ENCODE assay signal across 27 cellular contexts in genomic region chr16:16100631-16101030, GRCh38.
DNase-seq lines count a peak whose midpoint lies in the region; ATAC-seq and TF ChIP-seq lines count a peak whose summit lies in the region.
"Had no signal": no experiment of that assay in that cellular context is flagged by ENCODE, and none has a peak within 500 bp of the region (broad histone marks: within the 10 kb centered on the region; RNA-seq: fewer than 3 reads in every experiment).

No MANE protein-coding gene starts in this region.

- POLR2A ChIA-PET in OCI-LY7 (lab: Charles Lee), result no interaction called here

- no peak overlapping the region for H2AFZ ChIP-seq in OCI-LY7 (ENCODE audit: low read length)

- H3K27me3 Mint-ChIP-seq in activated naive CD8-positive, alpha-beta T cell treated with anti-CD3 and anti-CD28 coated beads for 36 hours, result no peaks in the 10 kb centered on the region
- no peaks in the 10 kb centered on the region for H3K27me3 Mint-ChIP-seq in activated naive CD8-positive, alpha-beta T cell treated with anti-CD3 and anti-CD28 coated beads, Interleukin-2, amount 50 U/mL, for 24 hours
- no peaks in the 10 kb centered on the region for H3K27me3 Mint-ChIP-seq in stimulated activated naive B cell treated with anti-CD40 and anti-IgM and Interleukin-4, amounts not matched to agents 10 μg/mL and 1 μg/mL and 100 μg/mL, for 72 hours
- H3K27me3 Mint-ChIP-seq: dendritic cell treated with granulocyte-macrophage colony-stimulating factor and Interleukin-4, amounts not matched to agents 40 ng/mL and 50 ng/mL, for 4 days; naive thymus-derived CD8-positive, alpha-beta T cell had no signal

- no peaks in the 10 kb centered on the region for H3K4me1 Mint-ChIP-seq in activated naive CD8-positive, alpha-beta T cell treated with anti-CD3 and anti-CD28 coated beads for 36 hours
- H3K4me1 Mint-ChIP-seq in activated naive CD8-positive, alpha-beta T cell treated with anti-CD3 and anti-CD28 coated beads, Interleukin-2, amount 50 U/mL, for 24 hours, result peaks cover 4% of the 10 kb centered on the region
- H3K4me1 Mint-ChIP-seq in stimulated activated naive B cell treated with anti-CD40 and anti-IgM and Interleukin-4, amounts not matched to agents 10 μg/mL and 1 μg/mL and 100 μg/mL, for 72 hours, result peaks cover 26 to 27% of the 10 kb centered on the region in 2 donors

- H4K20me1 ChIP-seq in OCI-LY7 (ENCODE audit: insufficient read depth, low read length), result no peaks in the 10 kb centered on the region

- ATAC-seq in activated naive CD8-positive, alpha-beta T cell treated with anti-CD3 and anti-CD28 coated beads, Interleukin-2, amount 50 U/mL, for 24 hours, result no peak
- ATAC-seq in stimulated activated naive B cell treated with anti-CD40 and anti-IgM and Interleukin-4, amounts not matched to agents 10 μg/mL and 1 μg/mL and 100 μg/mL, for 72 hours (replicated peaks), result peak; percentile 49 to 61
- ATAC-seq in HG02588 (IDR thresholded peaks at IDR 0.05; ENCODE audit: unreplicated experiment) (no peak), left cardiac atrium (no peak)
- ATAC-seq: A549; esophagus mucosa; heart right ventricle; naive thymus-derived CD8-positive, alpha-beta T cell; right cardiac atrium had no signal

- no peak for DNase-seq in activated naive CD8-positive, alpha-beta T cell treated with anti-CD3 and anti-CD28 coated beads for 36 hours
- DNase-seq in activated naive CD8-positive, alpha-beta T cell treated with anti-CD3 and anti-CD28 coated beads, Interleukin-2, amount 50 U/mL, for 24 hours, result no peak
- DNase-seq in OCI-LY7 (ENCODE audit: low spot score) (peak; percentile 84), dermis blood vessel endothelial cell (peak; percentile 38), NCI-H1092 treated with DMSO at 0.1 percent for 48 hours (lab: John Stamatoyannopoulos, UW) (no peak), left cardiac atrium (no peak)
- DNase-seq in stimulated activated naive B cell treated with anti-CD40 and anti-IgM and Interleukin-4, amounts not matched to agents 10 μg/mL and 1 μg/mL and 100 μg/mL, for 72 hours, result no peak
- DNase-seq: activated CD4-positive, alpha-beta T cell treated with anti-CD3 and anti-CD28 coated beads for 48 hours; activated gamma-delta T cell; caudate nucleus; endodermal cell; foreskin fibroblast; H7; heart right ventricle; naive thymus-derived CD8-positive, alpha-beta T cell; NCI-H1048; NCI-H1694 treated with DMSO at 0.1 percent for 48 hours; NCI-H446 treated with DMSO at 0.1 percent for 48 hours; NCI-H82; OCI-M1; right cardiac atrium; stimulated activated CD4-positive, alpha-beta T cell treated with anti-CD3 and anti-CD28 coated beads, Interleukin-2, amount 100 ng/mL, for 24 hours; thyroid gland had no signal

- no peaks in the 10 kb centered on the region; the same call in 1 of the 2 replicates for H3K9me3 ChIP-seq in OCI-LY7 (ENCODE audit: low read length)
- H3K9me3 ChIP-seq: A549, heart right ventricle, thyroid gland had no signal

- no peaks in the 10 kb centered on the region for H3K9me2 ChIP-seq in OCI-LY7 (ENCODE audit: insufficient read depth, low read length)

- H3K9me3 Mint-ChIP-seq in activated naive CD8-positive, alpha-beta T cell treated with anti-CD3 and anti-CD28 coated beads for 36 hours, result no peaks in the 10 kb centered on the region
- no peaks in the 10 kb centered on the region for H3K9me3 Mint-ChIP-seq in activated naive CD8-positive, alpha-beta T cell treated with anti-CD3 and anti-CD28 coated beads, Interleukin-2, amount 50 U/mL, for 24 hours
- H3K9me3 Mint-ChIP-seq in stimulated activated naive B cell treated with anti-CD40 and anti-IgM and Interleukin-4, amounts not matched to agents 10 μg/mL and 1 μg/mL and 100 μg/mL, for 72 hours, result no peaks in the 10 kb centered on the region
- H3K9me3 Mint-ChIP-seq: dendritic cell treated with granulocyte-macrophage colony-stimulating factor and Interleukin-4, amounts not matched to agents 40 ng/mL and 50 ng/mL, for 4 days; naive thymus-derived CD8-positive, alpha-beta T cell had no signal

- TF ChIP-seq CTCF in OCI-LY7 (conservative IDR thresholded peaks at IDR 0.05; ENCODE audit: low read length), result no peak

- CTCF ChIA-PET in OCI-LY7 (lab: Charles Lee; ENCODE audit: unreplicated experiment), result interaction anchor here (0.5 kb wide), 1 partner anchor 510 kb away, joined by 3 read pairs; no protein-coding TSS in a partner anchor

- H3K4me2 ChIP-seq in OCI-LY7 (ENCODE audit: low read length), result peak overlapping the region; percentile 58
- H3K4me2 ChIP-seq: A549 had no signal

- BruUV-seq in OCI-LY7 (replicated peaks; lab: Mats Ljungman, UMichigan), result no TSS peak

- peaks cover 48% of the 10 kb centered on the region for H3K36me3 Mint-ChIP-seq in activated naive CD8-positive, alpha-beta T cell treated with anti-CD3 and anti-CD28 coated beads for 36 hours
- peaks cover 44% of the 10 kb centered on the region for H3K36me3 Mint-ChIP-seq in activated naive CD8-positive, alpha-beta T cell treated with anti-CD3 and anti-CD28 coated beads, Interleukin-2, amount 50 U/mL, for 24 hours (ENCODE audit: low read depth)
- peaks cover 54 to 82% of the 10 kb centered on the region in 2 donors for H3K36me3 Mint-ChIP-seq in stimulated activated naive B cell treated with anti-CD40 and anti-IgM and Interleukin-4, amounts not matched to agents 10 μg/mL and 1 μg/mL and 100 μg/mL, for 72 hours

- H3K4me3 ChIP-seq in OCI-LY7 (ENCODE audit: low read depth, low read length, poor library complexity, severe bottlenecking), result peak overlapping the region; percentile 47
- H3K4me3 ChIP-seq: A549, heart right ventricle, thyroid gland had no signal

- intact Hi-C loops in OCI-LY7 (cut with micrococcal nuclease; ENCODE audit: unreplicated experiment), result loop anchor here (10.0 kb wide), 1 partner anchor 456 kb away; the partner anchor contains the start of gene MARF1
- intact Hi-C loops in left cardiac atrium (cut with DNase I), result no loop called here

- peaks cover 68% of the 10 kb centered on the region for H3K36me3 ChIP-seq in OCI-LY7 (ENCODE audit: insufficient read depth, low read length)

- peaks cover 100% of the 10 kb centered on the region for H3K4me1 ChIP-seq in OCI-LY7 (ENCODE audit: insufficient read depth, low read length, poor library complexity, severe bottlenecking)

- H3K79me2 ChIP-seq in OCI-LY7 (ENCODE audit: insufficient read depth, low read depth, low read length), result peaks cover 6% of the 10 kb centered on the region; the same call in 1 of the 2 replicates

- H3K4me3 Mint-ChIP-seq in activated naive CD8-positive, alpha-beta T cell treated with anti-CD3 and anti-CD28 coated beads for 36 hours, result no peak overlapping the region
- H3K4me3 Mint-ChIP-seq in activated naive CD8-positive, alpha-beta T cell treated with anti-CD3 and anti-CD28 coated beads, Interleukin-2, amount 50 U/mL, for 24 hours, result no peak overlapping the region
- no peak overlapping the region for H3K4me3 Mint-ChIP-seq in stimulated activated naive B cell treated with anti-CD40 and anti-IgM and Interleukin-4, amounts not matched to agents 10 μg/mL and 1 μg/mL and 100 μg/mL, for 72 hours
- H3K4me3 Mint-ChIP-seq: dendritic cell treated with granulocyte-macrophage colony-stimulating factor and Interleukin-4, amounts not matched to agents 40 ng/mL and 50 ng/mL, for 4 days; endodermal cell; naive thymus-derived CD8-positive, alpha-beta T cell had no signal

- peak overlapping the region; percentile 13 for H3K27ac Mint-ChIP-seq in activated naive CD8-positive, alpha-beta T cell treated with anti-CD3 and anti-CD28 coated beads for 36 hours
- no peak overlapping the region for H3K27ac Mint-ChIP-seq in activated naive CD8-positive, alpha-beta T cell treated with anti-CD3 and anti-CD28 coated beads, Interleukin-2, amount 50 U/mL, for 24 hours
- H3K27ac Mint-ChIP-seq in stimulated activated naive B cell treated with anti-CD40 and anti-IgM and Interleukin-4, amounts not matched to agents 10 μg/mL and 1 μg/mL and 100 μg/mL, for 72 hours, result no peak overlapping the region
- H3K27ac Mint-ChIP-seq: dendritic cell treated with granulocyte-macrophage colony-stimulating factor and Interleukin-4, amounts not matched to agents 40 ng/mL and 50 ng/mL, for 4 days; endodermal cell had no signal

- peak overlapping the region; percentile 100 for H3K27ac ChIP-seq in OCI-LY7 (ENCODE audit: low read depth, low read length, poor library complexity, severe bottlenecking)
- H3K27ac ChIP-seq: A549, heart right ventricle had no signal

Comparison
In these comparisons a context has a peak if more than half of its experiments do, and no peak if none do; other contexts are left out.
1. DNase-seq: peak in OCI-LY7 (single experiment) and dermis blood vessel endothelial cell (single experiment); none in activated naive CD8-positive, alpha-beta T cell treated with anti-CD3 and anti-CD28 coated beads for 36 hours (single experiment), activated naive CD8-positive, alpha-beta T cell treated with anti-CD3 and anti-CD28 coated beads, Interleukin-2, amount 50 U/mL, for 24 hours (single experiment), stimulated activated naive B cell treated with anti-CD40 and anti-IgM and Interleukin-4, amounts not matched to agents 10 μg/mL and 1 μg/mL and 100 μg/mL, for 72 hours (single experiment), NCI-H1092 treated with DMSO at 0.1 percent for 48 hours (single experiment) and left cardiac atrium (single experiment).
2. ATAC-seq: peak in stimulated activated naive B cell treated with anti-CD40 and anti-IgM and Interleukin-4, amounts not matched to agents 10 μg/mL and 1 μg/mL and 100 μg/mL, for 72 hours (2 of 2); none in activated naive CD8-positive, alpha-beta T cell treated with anti-CD3 and anti-CD28 coated beads, Interleukin-2, amount 50 U/mL, for 24 hours (single experiment), HG02588 (single experiment) and left cardiac atrium (0 of 2).